Comparison of ENCODE assay signal across 2 cellular contexts in genomic region chr19:1510442-1510806, GRCh38.
TF ChIP-seq lines count a peak whose summit lies in the region.

No MANE protein-coding gene starts in this region.

TF ChIP-seq in HEK293, 187 proteins besides CTCF, POLR2A, EP300 and RAD21:
- no peak for TF ChIP-seq KLF17 (tag by site-specific recombination; IDR thresholded peaks at IDR 0.05)
- TF ChIP-seq KLF1 (tag by site-specific recombination; IDR thresholded peaks at IDR 0.05) = peak; percentile 58

TF ChIP-seq in endothelial cell of umbilical vein, 7 proteins besides CTCF, POLR2A, EP300 and RAD21 (continued from another document):
- TF ChIP-seq EZH2 (IDR thresholded peaks at IDR 0.05; ENCODE audit: borderline replicate concordance, low read depth, low read length, severe bottlenecking) = peak; percentile 53
